20 cellular contexts compared by ENCODE assay signal in genomic region chr3:188797045-188797444, GRCh38.
DNase-seq lines count a peak whose midpoint lies in the region; ATAC-seq and TF ChIP-seq lines count a peak whose summit lies in the region.
"Had no signal": no experiment of that assay in that cellular context is flagged by ENCODE, and none has a peak within 500 bp of the region (broad histone marks: within the 10 kb centered on the region; RNA-seq: fewer than 3 reads in every experiment).

No MANE protein-coding gene starts in this region.

- peak overlapping the region in 6 of 11 experiments; percentile 51 to 94 (median 78); a peak in 12 of 22 replicates for H3K27ac ChIP-seq in BLaER1 treated with 17β-estradiol and CSF1 and Interleukin-3, amounts not matched to agents 10 nM and 100 nM
- H3K27ac ChIP-seq: SJCRH30, vagina had no signal

- DNase-seq in KBM-7 (peak; percentile 53), nephron progenitor cell (no peak), mesenteric fat pad (ENCODE audit: low spot score) (no peak), HK-2 (ENCODE audit: unreplicated experiment) (no peak)
- DNase-seq in activated CD8-positive, alpha-beta memory T cell treated with anti-CD3 and anti-CD28 coated beads, Interleukin-2, amount 50 U/mL, for 4 hours, result no peak
- DNase-seq: activated CD4-positive, alpha-beta T cell treated with anti-CD3 and anti-CD28 coated beads for 48 hours; activated naive CD4-positive, alpha-beta T cell treated with anti-CD3 and anti-CD28 coated beads, Interleukin-2, amount 10 ng/mL, durations not matched to agents 7 days and 5 days; dorsolateral prefrontal cortex; heart left ventricle; MM.1S; NCI-H2081 treated with DMSO at 0.1 percent for 48 hours; NCI-H510A; SJCRH30; stimulated activated CD4-positive, alpha-beta T cell treated with anti-CD3 and anti-CD28 coated beads, Interleukin-1b, Interleukin-23, amount 100 ng/mL, for 48 hours had no signal

- H3K4me3 Mint-ChIP-seq in dendritic cell treated with granulocyte-macrophage colony-stimulating factor and Interleukin-4, amounts not matched to agents 40 ng/mL and 50 ng/mL, for 4 days, result no peak overlapping the region
- no peak overlapping the region for H3K4me3 Mint-ChIP-seq in nephron progenitor cell
- H3K4me3 Mint-ChIP-seq: activated naive CD4-positive, alpha-beta T cell treated with anti-CD3 and anti-CD28 coated beads, Interleukin-2, amount 10 ng/mL, durations not matched to agents 7 days and 5 days; brain; mesothelial cell of epicardium had no signal

- no peaks in the 10 kb centered on the region for H3K9me3 Mint-ChIP-seq in dendritic cell treated with granulocyte-macrophage colony-stimulating factor and Interleukin-4, amounts not matched to agents 40 ng/mL and 50 ng/mL, for 4 days
- peaks cover 5% of the 10 kb centered on the region for H3K9me3 Mint-ChIP-seq in nephron progenitor cell
- H3K9me3 Mint-ChIP-seq: activated naive CD4-positive, alpha-beta T cell treated with anti-CD3 and anti-CD28 coated beads, Interleukin-2, amount 10 ng/mL, durations not matched to agents 7 days and 5 days; mesothelial cell of epicardium had no signal

- in situ Hi-C loops in KBM-7 (cut with MboI; ENCODE audit: low pct_unique_long_range_greater_than_20kb, low sequenced_read_pairs), result no loop called here

- H3K4me1 Mint-ChIP-seq in dendritic cell treated with granulocyte-macrophage colony-stimulating factor and Interleukin-4, amounts not matched to agents 40 ng/mL and 50 ng/mL, for 4 days (ENCODE audit: low read depth), result peaks cover 56% of the 10 kb centered on the region
- peaks cover 40% of the 10 kb centered on the region for H3K4me1 Mint-ChIP-seq in nephron progenitor cell
- H3K4me1 Mint-ChIP-seq: activated naive CD4-positive, alpha-beta T cell treated with anti-CD3 and anti-CD28 coated beads, Interleukin-2, amount 10 ng/mL, durations not matched to agents 7 days and 5 days had no signal

- H4K20me1 ChIP-seq in BLaER1 treated with 17β-estradiol and CSF1 and Interleukin-3, amounts not matched to agents 10 nM and 100 nM, result no peaks in the 10 kb centered on the region

- H3K9me3 ChIP-seq in BLaER1 treated with 17β-estradiol and CSF1 and Interleukin-3, amounts not matched to agents 10 nM and 100 nM (replicated peaks in 1 of 11), result peaks cover 0 to 11% (median 0%) of the 10 kb centered on the region in 11 experiments; a peak in 2 of 22 replicates
- H3K9me3 ChIP-seq: heart left ventricle, SJCRH30, vagina had no signal

- intact Hi-C loops in dendritic cell treated with granulocyte-macrophage colony-stimulating factor and Interleukin-4, amounts not matched to agents 40 ng/mL and 50 ng/mL, for 4 days (cut with micrococcal nuclease), result loop anchor here (10.0 kb wide), 1 partner anchor 92 kb away; no protein-coding TSS in a partner anchor

- peak overlapping the region; percentile 84 for H3K27ac Mint-ChIP-seq in dendritic cell treated with granulocyte-macrophage colony-stimulating factor and Interleukin-4, amounts not matched to agents 40 ng/mL and 50 ng/mL, for 4 days
- peak overlapping the region; percentile 46 for H3K27ac Mint-ChIP-seq in nephron progenitor cell
- H3K27ac Mint-ChIP-seq: activated naive CD4-positive, alpha-beta T cell treated with anti-CD3 and anti-CD28 coated beads, Interleukin-2, amount 10 ng/mL, durations not matched to agents 7 days and 5 days; brain had no signal

- peak overlapping the region in 6 of 11 experiments; percentile 56 to 78 (median 70); a peak in 12 of 22 replicates for H3K4me2 ChIP-seq in BLaER1 treated with 17β-estradiol and CSF1 and Interleukin-3, amounts not matched to agents 10 nM and 100 nM

- ATAC-seq in GM19023 (IDR thresholded peaks at IDR 0.05; ENCODE audit: unreplicated experiment), result no peak

- no peak overlapping the region for H3K4me3 ChIP-seq in BLaER1 treated with 17β-estradiol and CSF1 and Interleukin-3, amounts not matched to agents 10 nM and 100 nM
- H3K4me3 ChIP-seq: dorsolateral prefrontal cortex, heart left ventricle, SJCRH30, vagina had no signal

- H3K27me3 Mint-ChIP-seq in dendritic cell treated with granulocyte-macrophage colony-stimulating factor and Interleukin-4, amounts not matched to agents 40 ng/mL and 50 ng/mL, for 4 days, result no peaks in the 10 kb centered on the region
- peaks cover 4% of the 10 kb centered on the region for H3K27me3 Mint-ChIP-seq in nephron progenitor cell (ENCODE audit: low read depth, poor library complexity)
- H3K27me3 Mint-ChIP-seq: activated naive CD4-positive, alpha-beta T cell treated with anti-CD3 and anti-CD28 coated beads, Interleukin-2, amount 10 ng/mL, durations not matched to agents 7 days and 5 days; brain had no signal

- peak overlapping the region in 4 of 11 experiments; percentile 43 to 76 (median 62); a peak in 6 of 22 replicates for H3K9ac ChIP-seq in BLaER1 treated with 17β-estradiol and CSF1 and Interleukin-3, amounts not matched to agents 10 nM and 100 nM

- no peaks in the 10 kb centered on the region for H3K27me3 ChIP-seq in BLaER1 treated with 17β-estradiol and CSF1 and Interleukin-3, amounts not matched to agents 10 nM and 100 nM
- H3K27me3 ChIP-seq: dorsolateral prefrontal cortex, heart left ventricle, SJCRH30, vagina had no signal

- peaks cover 21% of the 10 kb centered on the region for H3K36me3 Mint-ChIP-seq in dendritic cell treated with granulocyte-macrophage colony-stimulating factor and Interleukin-4, amounts not matched to agents 40 ng/mL and 50 ng/mL, for 4 days (ENCODE audit: low read depth)
- peaks cover 12% of the 10 kb centered on the region for H3K36me3 Mint-ChIP-seq in nephron progenitor cell (ENCODE audit: low read depth)
- H3K36me3 Mint-ChIP-seq: activated naive CD4-positive, alpha-beta T cell treated with anti-CD3 and anti-CD28 coated beads, Interleukin-2, amount 10 ng/mL, durations not matched to agents 7 days and 5 days; brain; mesothelial cell of epicardium had no signal

- no peak for TF ChIP-seq CTCF in nephron progenitor cell (IDR thresholded peaks at IDR 0.05)

- peaks cover 10 to 83% (median 24%) of the 10 kb centered on the region in 10 experiments; a peak in 19 of 20 replicates for H3K4me1 ChIP-seq in BLaER1 treated with 17β-estradiol and CSF1 and Interleukin-3, amounts not matched to agents 10 nM and 100 nM
- H3K4me1 ChIP-seq: SJCRH30 had no signal

- H3K36me3 ChIP-seq in BLaER1 treated with 17β-estradiol and CSF1 and Interleukin-3, amounts not matched to agents 10 nM and 100 nM, result 0 out of 22 replicates have a peak, but pooled peaks cover 0 to 4% (median 0%) of the 10 kb centered on the region in 11 experiments
- H3K36me3 ChIP-seq: heart left ventricle, SJCRH30, vagina had no signal
